ENCODE assay signal across 1 cellular context in the genomic region with DNA sequence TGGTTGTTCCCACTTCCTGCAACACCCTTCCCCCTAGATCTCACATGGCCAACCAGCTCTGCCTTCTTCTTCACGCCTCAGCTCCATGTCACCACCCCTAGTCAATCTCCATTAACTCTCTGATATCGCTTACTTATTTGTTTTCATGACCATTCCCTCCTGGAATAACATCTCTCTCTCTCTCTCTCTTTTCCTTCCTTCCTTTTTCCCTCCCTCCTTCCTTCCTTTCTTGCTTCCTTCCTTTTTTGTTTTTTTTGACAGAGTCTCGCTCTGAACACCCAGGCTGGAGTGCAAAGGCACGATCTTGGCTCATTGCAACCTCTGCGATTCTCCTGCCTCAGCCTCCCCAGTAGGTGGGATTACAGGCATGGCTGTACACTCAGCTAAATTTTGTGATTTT.
TF ChIP-seq lines count a peak whose summit lies in the region.

No MANE protein-coding gene starts in this region.

TF ChIP-seq in H1, 55 proteins besides CTCF, POLR2A, EP300 and RAD21:
- TF ChIP-seq MAFK (IDR thresholded peaks at IDR 0.05; ENCODE audit: low read depth, low read length) (no peak), TBP (IDR thresholded peaks at IDR 0.05; ENCODE audit: low read depth, low read length) (no peak), PHF8 (conservative IDR thresholded peaks at IDR 0.05; ENCODE audit: low read depth, low read length) (no peak), POLR2AphosphoS5 (IDR thresholded peaks at IDR 0.05; ENCODE audit: low read depth, low read length) (no peak), BRCA1 (IDR thresholded peaks at IDR 0.05; ENCODE audit: low read depth, low read length) (no peak), JUN (IDR thresholded peaks at IDR 0.05; ENCODE audit: low read depth, low read length) (no peak), CHD1 (IDR thresholded peaks at IDR 0.05; ENCODE audit: low read depth, low read length) (no peak), YY1 (IDR thresholded peaks at IDR 0.05; ENCODE audit: low read depth, low read length) (no peak), RNF2 (IDR thresholded peaks at IDR 0.05; ENCODE audit: borderline replicate concordance, low read depth, low read length, missing control alignments, poor library complexity, severe bottlenecking) (no peak), ASH2L (IDR thresholded peaks at IDR 0.05; ENCODE audit: low read length) (no peak), RFX5 (IDR thresholded peaks at IDR 0.05; ENCODE audit: borderline replicate concordance, low read depth, low read length) (no peak), KDM5A (IDR thresholded peaks at IDR 0.05; ENCODE audit: low read length) (no peak)
- TF ChIP-seq, protein P1, sequence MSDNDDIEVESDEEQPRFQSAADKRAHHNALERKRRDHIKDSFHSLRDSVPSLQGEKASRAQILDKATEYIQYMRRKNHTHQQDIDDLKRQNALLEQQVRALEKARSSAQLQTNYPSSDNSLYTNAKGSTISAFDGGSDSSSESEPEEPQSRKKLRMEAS (IDR thresholded peaks at IDR 0.05): no peak
- TF ChIP-seq, protein P2, sequence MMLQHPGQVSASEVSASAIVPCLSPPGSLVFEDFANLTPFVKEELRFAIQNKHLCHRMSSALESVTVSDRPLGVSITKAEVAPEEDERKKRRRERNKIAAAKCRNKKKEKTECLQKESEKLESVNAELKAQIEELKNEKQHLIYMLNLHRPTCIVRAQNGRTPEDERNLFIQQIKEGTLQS (IDR thresholded peaks at IDR 0.05; ENCODE audit: insufficient read depth, low read depth, low read length): no peak
TF ChIP-seq in H1: peak in this region for 0.
